Comparison of ENCODE assay signal across 21 cellular contexts in the genomic region with DNA sequence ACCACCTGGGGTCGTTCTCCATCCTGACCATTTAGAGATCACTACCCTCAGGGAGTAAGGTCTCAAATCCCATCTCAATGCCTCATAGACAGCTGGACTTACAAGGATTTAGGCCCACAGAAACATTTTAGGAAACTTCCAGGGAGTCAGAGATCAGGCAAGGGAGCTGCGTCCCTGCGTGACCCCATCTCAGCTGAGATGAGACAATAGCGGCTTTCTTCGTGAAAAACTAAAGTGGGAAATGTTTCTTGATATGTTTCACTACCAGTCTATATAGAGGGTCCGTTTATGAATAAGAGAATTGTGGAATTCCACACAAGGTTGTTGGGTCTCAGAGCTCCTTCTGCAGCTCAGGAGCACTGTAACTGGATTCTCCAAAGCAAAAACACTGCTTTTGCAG.
"Had no signal": no experiment of that assay in that cellular context is flagged by ENCODE, and none has a peak within 500 bp of the region (broad histone marks: within the 10 kb centered on the region; RNA-seq: fewer than 3 reads in every experiment).

No MANE protein-coding gene starts in this region.

- H3K36me3 ChIP-seq: esophagus squamous epithelium, gastroesophageal sphincter, neutrophil, ovary, prostate gland, tibial nerve had no signal

- H3K4me3 ChIP-seq: esophagus squamous epithelium, gastroesophageal sphincter, ovary, prostate gland, tibial nerve had no signal

- ATAC-seq: activated naive CD4-positive, alpha-beta T cell treated with anti-CD3 and anti-CD28 coated beads, Interleukin-2, amount 50 U/mL, for 72 hours; gastroesophageal sphincter; natural killer cell treated with Interleukin-12 subunit alpha and Interleukin-12 subunit beta and Interleukin-15 and Interleukin-18, amount 100 ng/mL, for 72 hours; stimulated activated naive CD8-positive, alpha-beta T cell treated with anti-CD3 and anti-CD28 coated beads, Interleukin-15, amount 100 ng/mL, for 72 hours had no signal

- H3K27me3 ChIP-seq: esophagus squamous epithelium, gastroesophageal sphincter, neutrophil, ovary, tibial nerve had no signal

- H3K9me3 ChIP-seq: esophagus squamous epithelium, gastroesophageal sphincter, neutrophil, ovary, prostate gland, tibial nerve had no signal

- H3K27ac ChIP-seq: gastroesophageal sphincter, neutrophil, ovary, prostate gland, VCaP had no signal

- H3K36me3 Mint-ChIP-seq: brain, mesothelial cell of epicardium had no signal

- H3K4me3 Mint-ChIP-seq: brain; mesothelial cell of epicardium; natural killer cell treated with Interleukin-12 subunit alpha and Interleukin-12 subunit beta and Interleukin-15 and Interleukin-18, amount 100 ng/mL, for 72 hours; stimulated activated naive CD8-positive, alpha-beta T cell treated with anti-CD3 and anti-CD28 coated beads, Interleukin-15, amount 100 ng/mL, for 72 hours had no signal

- DNase-seq: activated CD4-positive, alpha-beta T cell treated with anti-CD3 and anti-CD28 coated beads, Interleukin-2, amount 50 U/mL, for 1 hour; activated CD4-positive, CD25-positive, alpha-beta regulatory T cell treated with anti-CD3 and anti-CD28 coated beads, Interleukin-2, amount 50 U/mL, for 72 hours; activated T-cell treated with anti-CD3 and anti-CD28 coated beads, Interleukin-2, amount 50 U/mL, for 1 hour; aorta; central memory CD4-positive, alpha-beta T cell; esophagus squamous epithelium; head of caudate nucleus; left ventricle myocardium superior; mammary epithelial cell; ovary; stimulated activated CD4-positive, alpha-beta T cell treated with anti-CD3 and anti-CD28 coated beads, Interleukin-4, amount 100 ng/mL, for 4 hours; stimulated activated naive CD8-positive, alpha-beta T cell treated with anti-CD3 and anti-CD28 coated beads, Interleukin-15, amount 100 ng/mL, for 72 hours had no signal

- H3K27me3 Mint-ChIP-seq: natural killer cell treated with Interleukin-12 subunit alpha and Interleukin-12 subunit beta and Interleukin-15 and Interleukin-18, amount 100 ng/mL, for 72 hours; stimulated activated naive CD8-positive, alpha-beta T cell treated with anti-CD3 and anti-CD28 coated beads, Interleukin-15, amount 100 ng/mL, for 72 hours had no signal

- H3K4me1 ChIP-seq: gastroesophageal sphincter, prostate gland, tibial nerve had no signal

- H3K27ac Mint-ChIP-seq: activated naive CD4-positive, alpha-beta T cell treated with anti-CD3 and anti-CD28 coated beads, Interleukin-2, amount 50 U/mL, for 72 hours; brain; mesothelial cell of epicardium; stimulated activated naive CD8-positive, alpha-beta T cell treated with anti-CD3 and anti-CD28 coated beads, Interleukin-15, amount 100 ng/mL, for 72 hours had no signal

- H3K4me1 Mint-ChIP-seq: brain had no signal

- H3K9me3 Mint-ChIP-seq: activated naive CD4-positive, alpha-beta T cell treated with anti-CD3 and anti-CD28 coated beads, Interleukin-2, amount 50 U/mL, for 72 hours; mesothelial cell of epicardium; natural killer cell treated with Interleukin-12 subunit alpha and Interleukin-12 subunit beta and Interleukin-15 and Interleukin-18, amount 100 ng/mL, for 72 hours had no signal
